In genomic region chr12:133038310-133038709, GRCh38 we compare ENCODE assay signal across 8 cellular contexts. TPM values are rescaled to one million over a fixed set of nuclear protein-coding genes. Genes with fewer than 3 reads are reported as not detected.
DNase-seq lines count a peak whose midpoint lies in the region; ATAC-seq and TF ChIP-seq lines count a peak whose summit lies in the region.

No MANE protein-coding gene starts in this region.

- TF ChIP-seq CTCF in BJ (IDR thresholded peaks at IDR 0.05; ENCODE audit: insufficient read depth, low read depth, low read length) (no peak), colonic mucosa (IDR thresholded peaks at IDR 0.05) (no peak), natural killer cell (IDR thresholded peaks at IDR 0.05) (no peak)

- peaks cover 9% of the 10 kb centered on the region for H3K4me1 ChIP-seq in colonic mucosa

- H3K36me3 Mint-ChIP-seq in natural killer cell = peaks cover 35% of the 10 kb centered on the region

- H3K4me3 Mint-ChIP-seq in natural killer cell = peak overlapping the region; percentile 98

- no peak overlapping the region for H3K9ac ChIP-seq in colonic mucosa (ENCODE audit: low read depth in 2 of 2, low read length in 2 of 2)

- no peak for DNase-seq in BJ (ENCODE audit: low read depth)
- no peak for DNase-seq in colonic mucosa
- DNase-seq in natural killer cell = no peak
- DNase-seq in NCI-H774 (lab: John Stamatoyannopoulos, UW) = no peak
- DNase-seq in AG08395 (ENCODE audit: low spot score) = no peak

- intact Hi-C loops in colonic mucosa (cut with DNase I) (loop anchor here (5.0 kb wide), 1 partner anchor 44 kb away; the partner anchor contains the start of gene ZNF140), natural killer cell (cut with micrococcal nuclease) (no loop called here)

- H3K27me3 ChIP-seq in BJ (ENCODE audit: control insufficient read depth, insufficient read depth, low read length) = no peaks in the 10 kb centered on the region
- H3K27me3 ChIP-seq in colonic mucosa = no peaks in the 10 kb centered on the region

- POLR2A ChIA-PET in BJ (lab: Charles Lee) = no interaction called here

- peaks cover 0 to 10% of the 10 kb centered on the region in 2 donors for H3K27me3 Mint-ChIP-seq in natural killer cell (ENCODE audit: low read depth in 2 of 2)

- ATAC-seq in natural killer cell (no peak), GM18520 (IDR thresholded peaks at IDR 0.05; ENCODE audit: unreplicated experiment) (no peak), HG02623 (IDR thresholded peaks at IDR 0.05; ENCODE audit: unreplicated experiment) (no peak)

- H3K4me1 Mint-ChIP-seq in natural killer cell = peaks cover 5 to 15% of the 10 kb centered on the region in 2 donors

- peak overlapping the region; percentile 94 to 96 for H3K27ac Mint-ChIP-seq in natural killer cell

- H3K9me3 Mint-ChIP-seq in natural killer cell = peaks cover 11 to 32% of the 10 kb centered on the region in 2 donors

- H3K36me3 ChIP-seq in BJ (ENCODE audit: control insufficient read depth, insufficient read depth, low read length) (peaks cover 8% of the 10 kb centered on the region; the same call in 1 of the 2 replicates), KOPT-K1 (ENCODE audit: insufficient read depth, low read length) (peaks cover 50% of the 10 kb centered on the region), colonic mucosa (peaks cover 6% of the 10 kb centered on the region)

- peak overlapping the region; percentile 80 for H3K27ac ChIP-seq in KOPT-K1 (ENCODE audit: low read depth, low read length, poor library complexity, severe bottlenecking)
- H3K27ac ChIP-seq in colonic mucosa = peak overlapping the region; percentile 94

- H3K4me3 ChIP-seq in BJ (ENCODE audit: low read depth, low read length) (peak overlapping the region; percentile 80), colonic mucosa (peak overlapping the region; percentile 91)

- CTCF ChIA-PET in BJ (lab: Yijun Ruan, JAX) = interaction anchor here (1.0 to 1.4 kb wide), 2 partner anchors 10 to 11 kb away, joined by 3 read pairs; no protein-coding TSS in a partner anchor

- H3K9me3 ChIP-seq in KOPT-K1 (ENCODE audit: insufficient read depth, low read length, poor library complexity, severe bottlenecking) = peaks cover 83% of the 10 kb centered on the region
- H3K9me3 ChIP-seq in colonic mucosa = peaks cover 13% of the 10 kb centered on the region

RNA-seq across cellular contexts. Expression of gene ZNF84, which starts 1.0 kb away (rescaled TPM):
- 9.7 and 16.2 TPM in 2 replicates for polyA plus RNA-seq in BJ (2011; rRNA removed)
- polyA minus RNA-seq in BJ (2011; rRNA and poly(A)+ RNA removed) = 10.8 and 14.0 TPM in 2 replicates
- total RNA-seq in colonic mucosa (10 to 100 TPM in 1 of 2 donors, 1 to 10 TPM in 1; 8.7 to 15.7 TPM), natural killer cell (10 to 100 TPM; 23.4 to 31.1 (median 26.1) TPM)

RNA-seq across cellular contexts. Expression of gene ZNF140, which starts 42.4 kb away (rescaled TPM):
- polyA plus RNA-seq in BJ (2011; rRNA removed) = 11.8 and 14.6 TPM in 2 replicates
- polyA minus RNA-seq in BJ (2011; rRNA and poly(A)+ RNA removed) = 6.1 and 9.4 TPM in 2 replicates
- total RNA-seq in colonic mucosa (10 to 100 TPM in 1 of 2 donors, 1 to 10 TPM in 1; 9.4 to 15.6 TPM), natural killer cell (10 to 100 TPM in 1 of 3 donors, 1 to 10 TPM in 2; 8.8 to 15.4 (median 9.9) TPM)

RNA-seq across cellular contexts. Expression of gene ZNF26, which starts 52.1 kb away (rescaled TPM):
- 3.9 and 4.6 TPM in 2 replicates for polyA plus RNA-seq in BJ (2011; rRNA removed)
- 3.5 and 4.5 TPM in 2 replicates for polyA minus RNA-seq in BJ (2011; rRNA and poly(A)+ RNA removed)
- total RNA-seq in colonic mucosa (1 to 10 TPM; 6.7 to 7.2 TPM), natural killer cell (10 to 100 TPM; 38.7 to 45.1 (median 43.0) TPM)

Comparison
In these comparisons a context has a peak if more than half of its experiments do, and no peak if none do; other contexts are left out.
1. RNA of gene ZNF26, which starts 52.1 kb away (total RNA-seq): 38.7 to 45.1 TPM in natural killer cell; 6.7 to 7.2 TPM in colonic mucosa; every median in the first group is over 4 times any median in the second.